Comparison of ENCODE assay signal across 15 cellular contexts in the genomic region with DNA sequence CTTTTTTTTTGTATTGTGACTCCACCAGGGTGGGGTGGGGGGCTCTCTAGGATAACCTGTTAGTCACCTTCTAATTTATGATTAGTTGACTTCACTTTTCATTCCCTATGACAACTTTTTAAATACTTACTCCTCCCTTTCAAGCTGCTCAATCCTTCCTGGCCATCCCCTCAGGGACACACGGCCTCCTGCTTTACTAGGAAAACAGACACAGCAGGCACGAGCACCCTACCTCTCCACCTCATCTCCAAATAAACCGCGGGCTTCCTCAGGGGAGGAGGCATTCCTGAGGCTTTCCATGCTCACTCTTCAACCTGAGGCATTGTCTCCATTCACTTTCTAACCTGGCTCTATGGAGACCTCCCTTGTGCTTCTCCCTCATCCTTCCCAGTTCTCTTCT. TPM values are rescaled to one million over a fixed set of nuclear protein-coding genes. Genes with fewer than 3 reads are reported as not detected.
DNase-seq lines count a peak whose midpoint lies in the region; ATAC-seq, FAIRE-seq and TF ChIP-seq lines count a peak whose summit lies in the region.
"Had no signal": no experiment of that assay in that cellular context is flagged by ENCODE, and none has a peak within 500 bp of the region (broad histone marks: within the 10 kb centered on the region; RNA-seq: fewer than 3 reads in every experiment).

No MANE protein-coding gene starts in this region.

- H3K4me3 ChIP-seq in Caco-2 (ENCODE audit: low read depth, low read length) (no peak overlapping the region), HEK293 (ENCODE audit: low read depth, low read length) (no peak overlapping the region), pancreas (no peak overlapping the region)

- no peaks in the 10 kb centered on the region for H3K9me3 Mint-ChIP-seq in Caco-2 (ENCODE audit: unreplicated experiment)
- H3K9me3 Mint-ChIP-seq in immature natural killer cell, result no peaks in the 10 kb centered on the region
- H3K9me3 Mint-ChIP-seq in natural killer cell treated with Interleukin-12 subunit alpha and Interleukin-12 subunit beta and Interleukin-15 and Interleukin-18, amount 100 ng/mL, for 72 hours, result peaks cover 4% of the 10 kb centered on the region
- H3K9me3 Mint-ChIP-seq in activated T-helper 2 cell treated with anti-CD3 and anti-CD28 coated beads, Interferon-gamma antibody, Interleukin-2, Interleukin-4, amounts not matched to agents 10 μg/mL and 5 μg/mL and 100 μg/mL, durations not matched to agents 14 hours and 24 hours and 36 hours, result no peaks in the 10 kb centered on the region

- WGBS in pancreas, 2 donors, result 74 to 76% methylated on average over 4 of the region's 4 CpGs

- CTCF ChIA-PET in Caco-2 (lab: Charles Lee) (no interaction called here), HEK293 (lab: Yijun Ruan, JAX) (interaction anchor here (0.7 to 2.6 kb wide), 2 partner anchors 23 to 29 kb away, joined by 3 to 6 read pairs; no protein-coding TSS in a partner anchor)

- no peaks in the 10 kb centered on the region for H3K36me3 ChIP-seq in Caco-2 (ENCODE audit: control insufficient read depth, insufficient read depth, low read length)
- H3K36me3 ChIP-seq in HEK293 (ENCODE audit: control insufficient read depth in 2 of 2, insufficient read depth in 1 of 2, low read length in 2 of 2), result peaks cover 0 to 3% of the 10 kb centered on the region in 2 experiments; a peak in 1 of 3 replicates
- H3K36me3 ChIP-seq in pancreas, result no peaks in the 10 kb centered on the region
- H3K36me3 ChIP-seq: BE2C had no signal

- H3K36me3 Mint-ChIP-seq in Caco-2 (ENCODE audit: insufficient read depth, unreplicated experiment), result peaks cover 32% of the 10 kb centered on the region
- H3K36me3 Mint-ChIP-seq in immature natural killer cell, result peaks cover 4 to 14% (median 6%) of the 10 kb centered on the region in 3 donors
- no peaks in the 10 kb centered on the region for H3K36me3 Mint-ChIP-seq in natural killer cell treated with Interleukin-12 subunit alpha and Interleukin-12 subunit beta and Interleukin-15 and Interleukin-18, amount 100 ng/mL, for 72 hours
- H3K36me3 Mint-ChIP-seq in activated T-helper 2 cell treated with anti-CD3 and anti-CD28 coated beads, Interferon-gamma antibody, Interleukin-2, Interleukin-4, amounts not matched to agents 10 μg/mL and 5 μg/mL and 100 μg/mL, durations not matched to agents 14 hours and 24 hours and 36 hours (ENCODE audit: low read depth), result no peaks in the 10 kb centered on the region
- H3K36me3 Mint-ChIP-seq: CD8-positive, alpha-beta memory T cell had no signal

- no peaks in the 10 kb centered on the region for H3K9me3 ChIP-seq in Caco-2
- H3K9me3 ChIP-seq in HEK293 (ENCODE audit: control insufficient read depth, insufficient read depth, low read depth, low read length), result no peaks in the 10 kb centered on the region
- no peaks in the 10 kb centered on the region for H3K9me3 ChIP-seq in pancreas
- H3K9me3 ChIP-seq: BE2C had no signal

- POLR2A ChIA-PET in Caco-2 (lab: Charles Lee) (no interaction called here), HEK293 (lab: Yijun Ruan, JAX) (no interaction called here)

- FAIRE-seq in pancreas (lab: Jason Lieb, UNC), result no peak
- FAIRE-seq: A204.1, H1 had no signal

- H3K4me1 ChIP-seq in Caco-2 (peaks cover 44% of the 10 kb centered on the region), HEK293 (ENCODE audit: control insufficient read depth, insufficient read depth, low read length) (peaks cover 11% of the 10 kb centered on the region), pancreas (no peaks in the 10 kb centered on the region)
- H3K4me1 ChIP-seq: BE2C had no signal

- no peak for TF ChIP-seq CTCF in Caco-2 (IDR thresholded peaks at IDR 0.05; ENCODE audit: insufficient read depth in 1 of 2, low read depth in 1 of 2, low read length in 1 of 2, severe bottlenecking in 1 of 2, unreplicated experiment in 1 of 2)
- TF ChIP-seq CTCF in HEK293 (tag by site-specific recombination; IDR thresholded peaks at IDR 0.05), result no peak
- TF ChIP-seq CTCF in pancreas (IDR thresholded peaks at IDR 0.05), result no peak
- no peak for TF ChIP-seq CTCF in omental fat pad (IDR thresholded peaks at IDR 0.05)

- H3K4me3 Mint-ChIP-seq in Caco-2 (ENCODE audit: unreplicated experiment) (no peak overlapping the region), immature natural killer cell (peak overlapping the region; percentile 73 to 81 (median 81))
- H3K4me3 Mint-ChIP-seq in natural killer cell treated with Interleukin-12 subunit alpha and Interleukin-12 subunit beta and Interleukin-15 and Interleukin-18, amount 100 ng/mL, for 72 hours, result peak overlapping the region; percentile 14
- H3K4me3 Mint-ChIP-seq in activated T-helper 2 cell treated with anti-CD3 and anti-CD28 coated beads, Interferon-gamma antibody, Interleukin-2, Interleukin-4, amounts not matched to agents 10 μg/mL and 5 μg/mL and 100 μg/mL, durations not matched to agents 14 hours and 24 hours and 36 hours (ENCODE audit: low read depth), result no peak overlapping the region
- H3K4me3 Mint-ChIP-seq: CD8-positive, alpha-beta memory T cell had no signal

- no peaks in the 10 kb centered on the region for H3K27me3 Mint-ChIP-seq in Caco-2 (ENCODE audit: insufficient read depth, unreplicated experiment)
- peaks cover 0 to 2% (median 0%) of the 10 kb centered on the region in 3 donors for H3K27me3 Mint-ChIP-seq in immature natural killer cell (ENCODE audit: low read depth in 3 of 3)
- no peaks in the 10 kb centered on the region for H3K27me3 Mint-ChIP-seq in natural killer cell treated with Interleukin-12 subunit alpha and Interleukin-12 subunit beta and Interleukin-15 and Interleukin-18, amount 100 ng/mL, for 72 hours
- peaks cover 24% of the 10 kb centered on the region for H3K27me3 Mint-ChIP-seq in activated T-helper 2 cell treated with anti-CD3 and anti-CD28 coated beads, Interferon-gamma antibody, Interleukin-2, Interleukin-4, amounts not matched to agents 10 μg/mL and 5 μg/mL and 100 μg/mL, durations not matched to agents 14 hours and 24 hours and 36 hours (ENCODE audit: low read depth)

- BruUV-seq in Caco-2 (replicated peaks; lab: Mats Ljungman, UMichigan), result no TSS peak

- H3K27ac ChIP-seq in HEK293 (ENCODE audit: extremely low read depth, low read depth, low read length) (no peak overlapping the region), pancreas (no peak overlapping the region)
- H3K27ac ChIP-seq: HL-60 had no signal

- intact Hi-C loops in Caco-2 (cut with micrococcal nuclease; ENCODE audit: unreplicated experiment) (no loop called here), pancreas (cut with DNase I) (no loop called here)
- intact Hi-C loops in activated T-helper 2 cell treated with anti-CD3 and anti-CD28 coated beads, Interferon-gamma antibody, Interleukin-2, Interleukin-4, amounts not matched to agents 10 μg/mL and 5 μg/mL and 100 μg/mL, durations not matched to agents 14 hours and 24 hours and 36 hours (cut with micrococcal nuclease), result no loop called here

- H3K4me1 Mint-ChIP-seq in Caco-2 (ENCODE audit: low read depth, unreplicated experiment) (peaks cover 46% of the 10 kb centered on the region), immature natural killer cell (peaks cover 52 to 58% of the 10 kb centered on the region in 2 donors)
- peaks cover 45 to 56% of the 10 kb centered on the region in 2 donors for H3K4me1 Mint-ChIP-seq in natural killer cell treated with Interleukin-12 subunit alpha and Interleukin-12 subunit beta and Interleukin-15 and Interleukin-18, amount 100 ng/mL, for 72 hours (ENCODE audit: low read depth in 2 of 2)
- peaks cover 21% of the 10 kb centered on the region for H3K4me1 Mint-ChIP-seq in activated T-helper 2 cell treated with anti-CD3 and anti-CD28 coated beads, Interferon-gamma antibody, Interleukin-2, Interleukin-4, amounts not matched to agents 10 μg/mL and 5 μg/mL and 100 μg/mL, durations not matched to agents 14 hours and 24 hours and 36 hours (ENCODE audit: low read depth)

- no peak for ATAC-seq in natural killer cell treated with Interleukin-12 subunit alpha and Interleukin-12 subunit beta and Interleukin-15 and Interleukin-18, amount 100 ng/mL, for 72 hours
- no peak for ATAC-seq in pancreas
- no peak for ATAC-seq in HG03095 (IDR thresholded peaks at IDR 0.05; ENCODE audit: unreplicated experiment)
- ATAC-seq in omental fat pad (ENCODE audit: low FRiP score), result no peak

- DNase-seq in Caco-2 (no peak), immature natural killer cell (no peak), pancreas (no peak), omental fat pad (ENCODE audit: low spot score) (no peak)
- no peak for DNase-seq in natural killer cell treated with Interleukin-12 subunit alpha and Interleukin-12 subunit beta and Interleukin-15 and Interleukin-18, amount 100 ng/mL, for 72 hours (ENCODE audit: low spot score)
- DNase-seq in activated T-helper 2 cell treated with anti-CD3 and anti-CD28 coated beads, Interferon-gamma antibody, Interleukin-2, Interleukin-4, amounts not matched to agents 10 μg/mL and 5 μg/mL and 100 μg/mL, durations not matched to agents 14 hours and 24 hours and 36 hours (ENCODE audit: low spot score), result no peak
- DNase-seq: BE2C; CD8-positive, alpha-beta memory T cell; DMS53; HCEC 1CT had no signal

- H3K27ac Mint-ChIP-seq in Caco-2 (ENCODE audit: unreplicated experiment) (peak overlapping the region; percentile 23), immature natural killer cell (peak overlapping the region; percentile 47 to 95 (median 92))
- peak overlapping the region; percentile 82 to 97 for H3K27ac Mint-ChIP-seq in natural killer cell treated with Interleukin-12 subunit alpha and Interleukin-12 subunit beta and Interleukin-15 and Interleukin-18, amount 100 ng/mL, for 72 hours
- H3K27ac Mint-ChIP-seq in activated T-helper 2 cell treated with anti-CD3 and anti-CD28 coated beads, Interferon-gamma antibody, Interleukin-2, Interleukin-4, amounts not matched to agents 10 μg/mL and 5 μg/mL and 100 μg/mL, durations not matched to agents 14 hours and 24 hours and 36 hours, result no peak overlapping the region

- no peaks in the 10 kb centered on the region for H3K27me3 ChIP-seq in Caco-2 (replicated peaks; ENCODE audit: control insufficient read depth, insufficient read depth, low read length)
- no peaks in the 10 kb centered on the region for H3K27me3 ChIP-seq in pancreas
- H3K27me3 ChIP-seq: BE2C had no signal

RNA-seq across cellular contexts. Expression of gene B4GALT6, which starts 33.0 kb away (rescaled TPM):
- total RNA-seq in Caco-2 (2022), result 22.4 and 28.5 TPM in 2 replicates
- 1 to 10 TPM in 2 of 3 donors, under 1 TPM in 1; 0.83 to 3.2 (median 1.5) TPM for polyA plus RNA-seq in immature natural killer cell
- total RNA-seq in natural killer cell treated with Interleukin-12 subunit alpha and Interleukin-12 subunit beta and Interleukin-15 and Interleukin-18, amount 100 ng/mL, for 72 hours, result 10 to 100 TPM in 1 of 2 donors, 1 to 10 TPM in 1; 2.3 to 23.6 TPM
- total RNA-seq in pancreas, result 1 to 10 TPM in 5 of 6 donors, under 1 TPM in 1; 0.79 to 4.6 (median 2.8) TPM
- polyA plus RNA-seq in pancreas, result 1 to 10 TPM; 1.2 to 3.8 TPM
- 4.2 and 4.3 TPM in 2 replicates for total RNA-seq in activated T-helper 2 cell treated with anti-CD3 and anti-CD28 coated beads, Interferon-gamma antibody, Interleukin-2, Interleukin-4, amounts not matched to agents 10 μg/mL and 5 μg/mL and 100 μg/mL, durations not matched to agents 14 hours and 24 hours and 36 hours
- total RNA-seq in omental fat pad, result 1 to 10 TPM; 3.0 to 6.5 (median 4.9) TPM

RNA-seq across cellular contexts. Expression of gene TTR, which starts 59.7 kb away (rescaled TPM):
- 102 and 139 TPM in 2 replicates for total RNA-seq in Caco-2 (2022)
- polyA plus RNA-seq in immature natural killer cell, result not detected
- not detected for total RNA-seq in natural killer cell treated with Interleukin-12 subunit alpha and Interleukin-12 subunit beta and Interleukin-15 and Interleukin-18, amount 100 ng/mL, for 72 hours
- 100 to 1,000 TPM; 133 to 951 (median 228) TPM for total RNA-seq in pancreas
- polyA plus RNA-seq in pancreas, result 1,000 to 10,000 TPM; 1,639 to 9,933 TPM
- total RNA-seq in activated T-helper 2 cell treated with anti-CD3 and anti-CD28 coated beads, Interferon-gamma antibody, Interleukin-2, Interleukin-4, amounts not matched to agents 10 μg/mL and 5 μg/mL and 100 μg/mL, durations not matched to agents 14 hours and 24 hours and 36 hours, result not detected in 2 replicates
- total RNA-seq in omental fat pad, result not detected
- total RNA-seq: CD8-positive, alpha-beta memory T cell; H1 had no signal
- polyA plus RNA-seq: CD8-positive, alpha-beta memory T cell; H1 had no signal

Comparison
In these comparisons a context has a peak if more than half of its experiments do, and no peak if none do; other contexts are left out.
1. H3K4me3 Mint-ChIP-seq: peak in immature natural killer cell (5 of 5) and natural killer cell treated with Interleukin-12 subunit alpha and Interleukin-12 subunit beta and Interleukin-15 and Interleukin-18, amount 100 ng/mL, for 72 hours (single experiment); none in Caco-2 (single experiment) and activated T-helper 2 cell treated with anti-CD3 and anti-CD28 coated beads, Interferon-gamma antibody, Interleukin-2, Interleukin-4, amounts not matched to agents 10 μg/mL and 5 μg/mL and 100 μg/mL, durations not matched to agents 14 hours and 24 hours and 36 hours (single experiment).
2. RNA of gene TTR, which starts 59.7 kb away (total RNA-seq): 133 to 951 TPM in pancreas and 102 to 139 TPM in Caco-2; not detected in natural killer cell treated with Interleukin-12 subunit alpha and Interleukin-12 subunit beta and Interleukin-15 and Interleukin-18, amount 100 ng/mL, for 72 hours, not detected in activated T-helper 2 cell treated with anti-CD3 and anti-CD28 coated beads, Interferon-gamma antibody, Interleukin-2, Interleukin-4, amounts not matched to agents 10 μg/mL and 5 μg/mL and 100 μg/mL, durations not matched to agents 14 hours and 24 hours and 36 hours and not detected in omental fat pad; every median in the first group is over 100 times any median in the second.